In the genomic region with DNA sequence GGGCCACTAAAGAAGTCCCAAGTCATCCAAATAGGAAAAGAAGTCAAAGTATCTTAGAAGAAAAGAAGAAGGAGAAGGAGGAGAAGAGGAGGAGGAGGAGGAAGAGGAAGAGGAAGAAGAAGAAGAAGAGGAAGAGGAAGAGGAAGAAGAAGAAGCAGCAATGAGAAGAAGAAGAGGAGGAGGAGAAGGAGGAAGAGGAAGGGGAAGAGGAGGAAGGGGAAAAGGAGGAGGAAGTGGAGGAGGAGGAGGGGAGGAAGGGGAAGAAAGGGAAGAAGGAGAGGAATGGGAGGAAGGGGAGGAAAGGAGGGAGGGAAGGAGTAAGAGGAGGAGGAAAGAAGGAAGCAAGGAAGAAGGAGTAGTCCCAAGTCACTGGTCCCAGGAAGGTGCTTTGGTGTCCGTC, we compare ENCODE assay signal across 31 cellular contexts. TPM values are rescaled to one million over a fixed set of nuclear protein-coding genes. Genes with fewer than 3 reads are reported as not detected.
"Had no signal": no experiment of that assay in that cellular context is flagged by ENCODE, and none has a peak within 500 bp of the region (broad histone marks: within the 10 kb centered on the region; RNA-seq: fewer than 3 reads in every experiment).

No MANE protein-coding gene starts in this region.

- H3K36me3 Mint-ChIP-seq: stimulated activated effector memory CD8-positive, alpha-beta T cell treated with anti-CD3 and anti-CD28 coated beads, Interleukin-12 subunit alpha, Interleukin-12 subunit beta, amount 100 ng/mL, for 72 hours; stimulated activated memory B cell treated with anti-CD40 and anti-IgM and Interleukin-4, amounts not matched to agents 10 μg/mL and 1 μg/mL and 100 μg/mL, for 72 hours; stimulated activated naive B cell treated with anti-CD40 and anti-IgM and Interleukin-4, amounts not matched to agents 10 μg/mL and 1 μg/mL and 100 μg/mL, for 72 hours; type B pancreatic cell had no signal

- H3K27me3 ChIP-seq: testis, thyroid gland, transverse colon, upper lobe of left lung, upper lobe of right lung, uterus, vagina had no signal

- ATAC-seq: stimulated activated effector memory CD8-positive, alpha-beta T cell treated with anti-CD3 and anti-CD28 coated beads, Interleukin-12 subunit alpha, Interleukin-12 subunit beta, amount 100 ng/mL, for 72 hours; stimulated activated memory B cell treated with anti-CD40 and anti-IgM and Interleukin-4, amounts not matched to agents 10 μg/mL and 1 μg/mL and 100 μg/mL, for 72 hours; stimulated activated naive B cell treated with anti-CD40 and anti-IgM and Interleukin-4, amounts not matched to agents 10 μg/mL and 1 μg/mL and 100 μg/mL, for 72 hours; stimulated activated naive CD8-positive, alpha-beta T cell treated with anti-CD3 and anti-CD28 coated beads, Interleukin-15, amount 100 ng/mL, for 72 hours; stimulated activated naive CD8-positive, alpha-beta T cell treated with anti-CD3 and anti-CD28 coated beads, Interleukin-15, Interleukin-2, amounts not matched to agents 100 U/mL and 50 U/mL, for 24 hours; upper lobe of right lung had no signal

- H3K27me3 Mint-ChIP-seq: stimulated activated naive CD8-positive, alpha-beta T cell treated with anti-CD3 and anti-CD28 coated beads, Interleukin-15, Interleukin-2, amounts not matched to agents 100 ng/mL and 50 ng/mL, for 24 hours had no signal

- DNase-seq: stimulated activated CD4-positive, alpha-beta T cell treated with anti-CD3 and anti-CD28 coated beads, Interleukin-2, amount 100 ng/mL, for 48 hours; stimulated activated CD4-positive, alpha-beta T cell treated with anti-CD3 and anti-CD28 coated beads, Interleukin-4, amount 100 ng/mL, for 1 hour; stimulated activated CD4-positive, alpha-beta T cell treated with anti-CD3 and anti-CD28 coated beads, Interleukin-4, amount 100 ng/mL, for 24 hours; stimulated activated CD4-positive, alpha-beta T cell treated with anti-CD3 and anti-CD28 coated beads, Interleukin-4, amount 100 ng/mL, for 4 hours; stimulated activated CD8-positive, alpha-beta memory T cell treated with anti-CD3 and anti-CD28 coated beads, Interleukin-4, amount 100 ng/mL, for 48 hours; stimulated activated naive B cell treated with anti-CD40 and anti-IgM and Interleukin-4, amounts not matched to agents 10 μg/mL and 1 μg/mL and 100 μg/mL, for 72 hours; stimulated activated naive CD4-positive, alpha-beta T cell; stimulated activated naive CD4-positive, alpha-beta T cell treated with Interleukin-2 at 50 U/mL for 16 hours; stimulated activated naive CD8-positive, alpha-beta T cell treated with anti-CD3 and anti-CD28 coated beads, Interleukin-15, amount 100 ng/mL, for 72 hours; stimulated activated naive CD8-positive, alpha-beta T cell treated with anti-CD3 and anti-CD28 coated beads, Interleukin-15, Interleukin-2, amounts not matched to agents 100 U/mL and 50 U/mL, for 24 hours; stomach; substantia nigra; testis; thyroid gland; tibial artery; transverse colon; trophoblast cell; upper lobe of left lung; upper lobe of right lung; uterus had no signal

- H3K4me3 Mint-ChIP-seq: stimulated activated effector memory CD8-positive, alpha-beta T cell treated with anti-CD3 and anti-CD28 coated beads, Interleukin-12 subunit alpha, Interleukin-12 subunit beta, amount 100 ng/mL, for 72 hours; stimulated activated memory B cell treated with anti-CD40 and anti-IgM and Interleukin-4, amounts not matched to agents 10 μg/mL and 1 μg/mL and 100 μg/mL, for 72 hours; stimulated activated naive B cell treated with anti-CD40 and anti-IgM and Interleukin-4, amounts not matched to agents 10 μg/mL and 1 μg/mL and 100 μg/mL, for 72 hours; stimulated activated naive CD8-positive, alpha-beta T cell treated with anti-CD3 and anti-CD28 coated beads, Interleukin-15, amount 100 ng/mL, for 72 hours; stimulated activated naive CD8-positive, alpha-beta T cell treated with anti-CD3 and anti-CD28 coated beads, Interleukin-15, Interleukin-2, amounts not matched to agents 100 ng/mL and 50 ng/mL, for 24 hours; type B pancreatic cell had no signal

- H3K27ac ChIP-seq: stomach, suprapubic skin, testis, thoracic aorta, thyroid gland, tibial artery, tibial nerve, transverse colon, upper lobe of left lung, upper lobe of right lung, uterus, vagina had no signal

- H3K4me1 Mint-ChIP-seq: stimulated activated effector memory CD8-positive, alpha-beta T cell treated with anti-CD3 and anti-CD28 coated beads, Interleukin-12 subunit alpha, Interleukin-12 subunit beta, amount 100 ng/mL, for 72 hours; stimulated activated naive CD8-positive, alpha-beta T cell treated with anti-CD3 and anti-CD28 coated beads, Interleukin-15, amount 100 ng/mL, for 72 hours had no signal

- H3K4me3 ChIP-seq: stomach, suprapubic skin, testis, thoracic aorta, thyroid gland, tibial artery, tibial nerve, transverse colon, upper lobe of left lung, upper lobe of right lung, uterus, vagina had no signal

- H3K27ac Mint-ChIP-seq: stimulated activated effector memory CD8-positive, alpha-beta T cell treated with anti-CD3 and anti-CD28 coated beads, Interleukin-12 subunit alpha, Interleukin-12 subunit beta, amount 100 ng/mL, for 72 hours; stimulated activated memory B cell treated with anti-CD40 and anti-IgM and Interleukin-4, amounts not matched to agents 10 μg/mL and 1 μg/mL and 100 μg/mL, for 72 hours; stimulated activated naive B cell treated with anti-CD40 and anti-IgM and Interleukin-4, amounts not matched to agents 10 μg/mL and 1 μg/mL and 100 μg/mL, for 72 hours; stimulated activated naive CD8-positive, alpha-beta T cell treated with anti-CD3 and anti-CD28 coated beads, Interleukin-15, Interleukin-2, amounts not matched to agents 100 ng/mL and 50 ng/mL, for 24 hours; type B pancreatic cell had no signal

- H3K9me3 ChIP-seq: stomach, suprapubic skin, testis, thoracic aorta, thyroid gland, tibial artery, tibial nerve, transverse colon, upper lobe of right lung, uterus, vagina had no signal

- H3K4me1 ChIP-seq: stomach, suprapubic skin, testis, tibial artery, tibial nerve, transverse colon, upper lobe of left lung, upper lobe of right lung, uterus, vagina had no signal

- H3K36me3 ChIP-seq: stomach, suprapubic skin, thoracic aorta, thyroid gland, tibial artery, transverse colon, upper lobe of left lung, upper lobe of right lung, uterus, vagina had no signal

- H3K9me3 Mint-ChIP-seq: stimulated activated effector memory CD8-positive, alpha-beta T cell treated with anti-CD3 and anti-CD28 coated beads, Interleukin-12 subunit alpha, Interleukin-12 subunit beta, amount 100 ng/mL, for 72 hours; stimulated activated naive CD8-positive, alpha-beta T cell treated with anti-CD3 and anti-CD28 coated beads, Interleukin-15, amount 100 ng/mL, for 72 hours; stimulated activated naive CD8-positive, alpha-beta T cell treated with anti-CD3 and anti-CD28 coated beads, Interleukin-15, Interleukin-2, amounts not matched to agents 100 ng/mL and 50 ng/mL, for 24 hours; type B pancreatic cell had no signal

RNA-seq across cellular contexts. Expression of gene PAPOLB, which starts 43.3 kb away (rescaled TPM):
- total RNA-seq: vagina had no signal
- polyA plus RNA-seq: stomach had no signal

RNA-seq across cellular contexts. Expression of gene MMD2, which starts 53.8 kb away (rescaled TPM):
- total RNA-seq: stomach, subcutaneous adipose tissue, suprapubic skin, thoracic aorta, transverse colon, upper lobe of left lung, upper lobe of right lung, ureter, uterus, vagina had no signal
- polyA plus RNA-seq: stomach, urinary bladder had no signal
